In genomic region chr17:1267471-1267947, GRCh38 we compare ENCODE assay signal across 8 cellular contexts. TPM values are rescaled to one million over a fixed set of nuclear protein-coding genes. Genes with fewer than 3 reads are reported as not detected.
DNase-seq lines count a peak whose midpoint lies in the region; ATAC-seq and TF ChIP-seq lines count a peak whose summit lies in the region.

No MANE protein-coding gene starts in this region.

- peak overlapping the region; percentile 68 for H3K27ac Mint-ChIP-seq in activated CD8-positive, alpha-beta memory T cell treated with anti-CD3 and anti-CD28 coated beads, Interleukin-2, amount 10 ng/mL, durations not matched to agents 7 days and 5 days

- H3K4me3 Mint-ChIP-seq in activated CD8-positive, alpha-beta memory T cell treated with anti-CD3 and anti-CD28 coated beads, Interleukin-2, amount 10 ng/mL, durations not matched to agents 7 days and 5 days, result peak overlapping the region; percentile 78

- no peak for ATAC-seq in activated CD8-positive, alpha-beta memory T cell treated with anti-CD3 and anti-CD28 coated beads, Interleukin-2, amount 10 ng/mL, durations not matched to agents 7 days and 5 days
- ATAC-seq in GM21423 (IDR thresholded peaks at IDR 0.05; ENCODE audit: unreplicated experiment), result no peak

- no peak for TF ChIP-seq POLR2A in suprapubic skin (IDR thresholded peaks at IDR 0.05)

- H3K27ac ChIP-seq in suprapubic skin, result peak overlapping the region; percentile 89

- peaks cover 35% of the 10 kb centered on the region for H3K27me3 ChIP-seq in suprapubic skin

- no peak for TF ChIP-seq CTCF in suprapubic skin (IDR thresholded peaks at IDR 0.05)

- no peaks in the 10 kb centered on the region for H3K36me3 Mint-ChIP-seq in activated CD8-positive, alpha-beta memory T cell treated with anti-CD3 and anti-CD28 coated beads, Interleukin-2, amount 10 ng/mL, durations not matched to agents 7 days and 5 days

- peaks cover 25% of the 10 kb centered on the region for H3K4me1 ChIP-seq in suprapubic skin

- intact Hi-C loops in posterior cingulate gyrus (cut with DNase I), result loop anchor here (10.0 kb wide), 1 partner anchor 247 kb away; the partner anchor contains the start of gene INPP5K

- TF ChIP-seq EP300 in suprapubic skin (IDR thresholded peaks at IDR 0.05), result no peak

- 3% methylated on average over 18 of the region's 18 CpGs for WGBS in suprapubic skin

- no peaks in the 10 kb centered on the region for H3K9me3 ChIP-seq in suprapubic skin

- H3K4me3 ChIP-seq in suprapubic skin, result peak overlapping the region; percentile 80

- H3K4me1 Mint-ChIP-seq in activated CD8-positive, alpha-beta memory T cell treated with anti-CD3 and anti-CD28 coated beads, Interleukin-2, amount 10 ng/mL, durations not matched to agents 7 days and 5 days, result peaks cover 7% of the 10 kb centered on the region

- H3K9me3 Mint-ChIP-seq in activated CD8-positive, alpha-beta memory T cell treated with anti-CD3 and anti-CD28 coated beads, Interleukin-2, amount 10 ng/mL, durations not matched to agents 7 days and 5 days (ENCODE audit: low read depth), result no peaks in the 10 kb centered on the region

- no peak for DNase-seq in activated CD8-positive, alpha-beta memory T cell treated with anti-CD3 and anti-CD28 coated beads, Interleukin-2, amount 10 ng/mL, durations not matched to agents 7 days and 5 days
- DNase-seq in activated CD8-positive, alpha-beta memory T cell treated with anti-CD3 and anti-CD28 coated beads, Interleukin-2, amount 50 U/mL, for 4 hours, result no peak
- DNase-seq in astrocyte of the hippocampus (ENCODE audit: low read depth, low spot score) (peak; percentile 44), kidney tubule cell (ENCODE audit: low spot score) (peak; percentile 16), suprapubic skin (ENCODE audit: low spot score in 2 of 2) (peak in 1 of 2 donors; percentile 70), posterior cingulate gyrus (no peak), NCI-H2081 treated with DMSO at 0.1 percent for 48 hours (lab: John Stamatoyannopoulos, UW) (no peak)

- CTCF ChIA-PET in activated CD8-positive, alpha-beta memory T cell treated with anti-CD3 and anti-CD28 coated beads, Interleukin-2, amount 10 ng/mL, durations not matched to agents 7 days and 5 days (lab: Charles Lee), result interaction anchor here (1.0 to 3.7 kb wide), 8 partner anchors 8 to 249 kb away, joined by 3 to 25 read pairs (median 4); partner anchors contain the start of gene INPP5K

- peaks cover 32% of the 10 kb centered on the region for H3K27me3 Mint-ChIP-seq in activated CD8-positive, alpha-beta memory T cell treated with anti-CD3 and anti-CD28 coated beads, Interleukin-2, amount 10 ng/mL, durations not matched to agents 7 days and 5 days

- H3K36me3 ChIP-seq in suprapubic skin, result no peaks in the 10 kb centered on the region

RNA-seq across cellular contexts. Expression of gene BHLHA9, which starts 2.7 kb away (rescaled TPM):
- not detected for total RNA-seq in activated CD8-positive, alpha-beta memory T cell treated with anti-CD3 and anti-CD28 coated beads, Interleukin-2, amount 10 ng/mL, durations not matched to agents 7 days and 5 days
- total RNA-seq in suprapubic skin, result not detected

RNA-seq across cellular contexts. Expression of gene TRARG1, which starts 12.0 kb away (rescaled TPM):
- total RNA-seq in activated CD8-positive, alpha-beta memory T cell treated with anti-CD3 and anti-CD28 coated beads, Interleukin-2, amount 10 ng/mL, durations not matched to agents 7 days and 5 days, result under 1 TPM; 0.12 to 0.35 TPM
- 1 to 10 TPM; 1.2 to 7.2 (median 2.9) TPM for total RNA-seq in suprapubic skin

Comparison
In these comparisons a context has a peak if more than half of its experiments do, and no peak if none do; other contexts are left out.
1. DNase-seq: peak in astrocyte of the hippocampus (single experiment) and kidney tubule cell (single experiment); none in activated CD8-positive, alpha-beta memory T cell treated with anti-CD3 and anti-CD28 coated beads, Interleukin-2, amount 10 ng/mL, durations not matched to agents 7 days and 5 days (single experiment), activated CD8-positive, alpha-beta memory T cell treated with anti-CD3 and anti-CD28 coated beads, Interleukin-2, amount 50 U/mL, for 4 hours (single experiment), posterior cingulate gyrus (0 of 10) and NCI-H2081 treated with DMSO at 0.1 percent for 48 hours (single experiment).